ENCODE assay signal across 8 cellular contexts in the genomic region with DNA sequence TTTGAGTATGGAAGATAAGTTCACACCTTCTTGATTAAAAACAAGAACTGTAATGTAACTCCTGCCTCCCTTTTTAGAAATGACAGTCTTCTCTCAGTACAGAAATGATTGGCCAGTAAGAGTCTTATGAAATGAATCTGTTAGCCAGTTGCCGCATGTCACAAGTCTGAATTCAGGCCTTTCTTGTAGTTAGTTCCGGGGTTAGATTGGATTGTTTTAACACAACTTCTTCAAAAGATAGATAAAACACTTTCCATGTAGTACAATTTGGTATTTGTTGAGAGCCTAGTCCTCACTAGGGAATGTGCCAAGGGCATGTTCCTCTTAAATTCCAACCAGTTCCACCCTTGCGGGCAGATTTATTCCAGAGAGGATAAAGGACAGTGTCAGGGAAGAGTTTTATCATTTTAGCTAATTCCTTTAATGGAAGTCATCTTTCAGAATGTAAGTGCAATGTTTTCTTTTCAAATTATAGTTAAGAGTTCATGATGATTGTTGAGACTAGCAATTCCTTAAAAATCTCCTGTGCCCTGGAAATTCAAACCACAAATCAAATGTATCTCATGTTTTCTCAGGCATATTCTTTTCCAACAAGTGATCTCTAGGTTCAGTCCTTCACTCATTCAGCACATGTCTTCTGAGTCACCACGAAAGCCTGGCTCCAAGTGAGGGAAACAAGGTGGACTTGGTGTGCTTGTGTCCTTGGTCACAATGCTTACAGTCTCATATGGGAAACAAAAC.
A peak's percentile ranks its signal among the peaks of the same experiment; 100 is the strongest.
DNase-seq lines count a peak whose midpoint lies in the region; ATAC-seq and TF ChIP-seq lines count a peak whose summit lies in the region.

No MANE protein-coding gene starts in this region.

- H3K27me3 ChIP-seq in ACC112 (ENCODE audit: insufficient read depth, low read length), result no peaks in the 10 kb centered on the region

- DNase-seq in amniotic epithelial cell (ENCODE audit: low read depth) (peak; percentile 76), retinal pigment epithelial cell (ENCODE audit: low read depth) (peak; percentile 66), NCI-H187 treated with DMSO at 0.1 percent for 48 hours (lab: John Stamatoyannopoulos, UW) (no peak), midbrain (lab: John Stamatoyannopoulos, UW) (no peak)
- no peak for DNase-seq in stimulated activated naive B cell treated with anti-CD40 and anti-IgM and Interleukin-4, amounts not matched to agents 10 μg/mL and 1 μg/mL and 100 μg/mL, for 72 hours

- peak overlapping the region; percentile 84 for H3K4me3 ChIP-seq in ACC112 (ENCODE audit: low read depth, low read length)
- H3K4me3 ChIP-seq in retinal pigment epithelial cell (ENCODE audit: low read length), result no peak overlapping the region

- peak overlapping the region; percentile 55 for H2AFZ ChIP-seq in ACC112 (ENCODE audit: low read length, unreplicated experiment)

- H3K4me1 ChIP-seq in ACC112 (ENCODE audit: control insufficient read depth, insufficient read depth, low read length, unreplicated experiment), result peaks cover 59% of the 10 kb centered on the region

- H3K27ac Mint-ChIP-seq in stimulated activated naive B cell treated with anti-CD40 and anti-IgM and Interleukin-4, amounts not matched to agents 10 μg/mL and 1 μg/mL and 100 μg/mL, for 72 hours, result no peak overlapping the region

- peak overlapping the region; percentile 98 for H3K27ac ChIP-seq in ACC112 (ENCODE audit: low read depth, low read length)

- ATAC-seq in GM18868 (IDR thresholded peaks at IDR 0.05; ENCODE audit: unreplicated experiment) (peak; percentile 59), HG03060 (IDR thresholded peaks at IDR 0.05; ENCODE audit: low read depth, unreplicated experiment) (peak; percentile 53)
- ATAC-seq in stimulated activated naive B cell treated with anti-CD40 and anti-IgM and Interleukin-4, amounts not matched to agents 10 μg/mL and 1 μg/mL and 100 μg/mL, for 72 hours (replicated peaks), result no peak

- peaks cover 12 to 44% of the 10 kb centered on the region in 2 donors for H3K4me1 Mint-ChIP-seq in stimulated activated naive B cell treated with anti-CD40 and anti-IgM and Interleukin-4, amounts not matched to agents 10 μg/mL and 1 μg/mL and 100 μg/mL, for 72 hours

- TF ChIP-seq CTCF in retinal pigment epithelial cell (conservative IDR thresholded peaks at IDR 0.05; ENCODE audit: low read depth, low read length), result no peak

- peak overlapping the region in 1 of 2 donors; percentile 4 for H3K4me3 Mint-ChIP-seq in stimulated activated naive B cell treated with anti-CD40 and anti-IgM and Interleukin-4, amounts not matched to agents 10 μg/mL and 1 μg/mL and 100 μg/mL, for 72 hours

- H3K79me2 ChIP-seq in ACC112 (ENCODE audit: control insufficient read depth, insufficient read depth, low read length, unreplicated experiment), result peaks cover 89% of the 10 kb centered on the region

- peaks cover 10 to 11% of the 10 kb centered on the region in 2 donors for H3K36me3 Mint-ChIP-seq in stimulated activated naive B cell treated with anti-CD40 and anti-IgM and Interleukin-4, amounts not matched to agents 10 μg/mL and 1 μg/mL and 100 μg/mL, for 72 hours

- H3K36me3 ChIP-seq in ACC112 (ENCODE audit: insufficient read depth, low read length), result no peaks in the 10 kb centered on the region; the same call in 1 of the 2 replicates

- H3K9me3 Mint-ChIP-seq in stimulated activated naive B cell treated with anti-CD40 and anti-IgM and Interleukin-4, amounts not matched to agents 10 μg/mL and 1 μg/mL and 100 μg/mL, for 72 hours, result peaks cover 0 to 2% of the 10 kb centered on the region in 2 donors

- no peaks in the 10 kb centered on the region for H3K27me3 Mint-ChIP-seq in stimulated activated naive B cell treated with anti-CD40 and anti-IgM and Interleukin-4, amounts not matched to agents 10 μg/mL and 1 μg/mL and 100 μg/mL, for 72 hours

Comparison
In these comparisons a context has a peak if more than half of its experiments do, and no peak if none do; other contexts are left out.
1. ATAC-seq: peak in GM18868 (single experiment) and HG03060 (single experiment); none in stimulated activated naive B cell treated with anti-CD40 and anti-IgM and Interleukin-4, amounts not matched to agents 10 μg/mL and 1 μg/mL and 100 μg/mL, for 72 hours (0 of 2).
2. DNase-seq: peak in amniotic epithelial cell (single experiment) and retinal pigment epithelial cell (single experiment); none in NCI-H187 treated with DMSO at 0.1 percent for 48 hours (single experiment), midbrain (single experiment) and stimulated activated naive B cell treated with anti-CD40 and anti-IgM and Interleukin-4, amounts not matched to agents 10 μg/mL and 1 μg/mL and 100 μg/mL, for 72 hours (single experiment).